Comparison of ENCODE assay signal across 31 cellular contexts in the genomic region with DNA sequence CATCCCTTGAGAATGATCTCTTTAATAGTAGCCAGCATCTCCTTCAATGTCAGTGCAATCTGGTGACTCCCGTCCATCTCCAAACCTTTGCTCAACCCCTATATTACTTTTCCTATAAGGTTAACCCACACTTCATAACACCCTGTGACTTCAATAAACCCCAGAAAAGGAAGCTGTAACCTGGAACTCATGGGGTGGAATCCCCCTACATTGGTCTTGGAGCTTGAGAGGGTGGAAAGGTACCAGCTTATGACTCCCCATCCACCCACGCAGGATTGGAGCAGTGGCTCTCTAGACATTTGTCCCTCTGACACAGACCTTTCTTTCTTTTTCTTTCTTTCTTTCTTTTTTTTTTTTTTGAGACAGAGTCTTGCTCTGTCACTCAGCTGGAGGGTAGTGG. TPM values are rescaled to one million over a fixed set of nuclear protein-coding genes. Genes with fewer than 3 reads are reported as not detected.
A peak's percentile ranks its signal among the peaks of the same experiment; 100 is the strongest.
DNase-seq lines count a peak whose midpoint lies in the region; ATAC-seq, FAIRE-seq and TF ChIP-seq lines count a peak whose summit lies in the region.
"Had no signal": no experiment of that assay in that cellular context is flagged by ENCODE, and none has a peak within 500 bp of the region (broad histone marks: within the 10 kb centered on the region; RNA-seq: fewer than 3 reads in every experiment).

No MANE protein-coding gene starts in this region.

- FAIRE-seq in HepG2 (lab: Jason Lieb, UNC) = no peak
- FAIRE-seq: GM12891 had no signal

- in situ Hi-C loops in HepG2 (cut with HindIII; ENCODE audit: extremely low pct_ligation_motif_present, low pct_unique_long_range_greater_than_20kb) = no loop called here

- POLR2A ChIA-PET in HepG2 (lab: Yijun Ruan, JAX) = interaction anchor here (0.9 to 2.4 kb wide), 2 partner anchors 32 to 91 kb away, joined by 4 to 9 read pairs; no protein-coding TSS in a partner anchor

- no peaks in the 10 kb centered on the region for H3K79me2 ChIP-seq in HepG2 (ENCODE audit: insufficient read depth, low read length)

- no peak overlapping the region for H2AFZ ChIP-seq in HepG2 (ENCODE audit: low read length)
- H2AFZ ChIP-seq: PC-9 had no signal

- peaks cover 4% of the 10 kb centered on the region for H3K27me3 Mint-ChIP-seq in T-helper 2 cell treated with Interferon-gamma antibody and Interleukin-4, amounts not matched to agents 5 μg/mL and 100 μg/mL, for 36 hours (ENCODE audit: low read depth)

- H3K36me3 Mint-ChIP-seq in T-helper 2 cell treated with Interferon-gamma antibody and Interleukin-4, amounts not matched to agents 5 μg/mL and 100 μg/mL, for 36 hours (ENCODE audit: low read depth) = no peaks in the 10 kb centered on the region
- H3K36me3 Mint-ChIP-seq: natural killer cell treated with Interleukin-12 subunit alpha and Interleukin-12 subunit beta and Interleukin-15 and Interleukin-18, amount 100 ng/mL, for 72 hours had no signal

- H3K4me2 ChIP-seq in HepG2 (ENCODE audit: low read depth, low read length) = peak overlapping the region; percentile 43; the same call in 1 of the 2 replicates
- H3K4me2 ChIP-seq: PC-9, SK-N-SH had no signal

- WGBS in HepG2 (ENCODE audit: low lambda C conversion rate) = 81% methylated on average over 2 of the region's 2 CpGs
- WGBS in right lobe of liver (ENCODE audit: insufficient coverage, low coverage, low lambda C conversion rate, missing lambda C conversion rate) = 89% methylated on average over 1 of the region's 2 CpGs

- no peaks in the 10 kb centered on the region for H3K36me3 ChIP-seq in HepG2 (replicated peaks in 1 of 2; ENCODE audit: control insufficient read depth in 1 of 2, insufficient read depth in 2 of 2, low read length in 2 of 2)
- no peaks in the 10 kb centered on the region for H3K36me3 ChIP-seq in right lobe of liver
- H3K36me3 ChIP-seq in WERI-Rb-1 = no peaks in the 10 kb centered on the region
- H3K36me3 ChIP-seq: BLaER1 treated with 17β-estradiol and CSF1 and Interleukin-3, amounts not matched to agents 10 nM and 100 nM had no signal

- CTCF ChIA-PET in HepG2 (lab: Yijun Ruan, JAX; ENCODE audit: low intra/inter-chr PET ratio, low total read pairs) = no interaction called here

- no peak overlapping the region for H3K4me3 Mint-ChIP-seq in T-helper 2 cell treated with Interferon-gamma antibody and Interleukin-4, amounts not matched to agents 5 μg/mL and 100 μg/mL, for 36 hours
- H3K4me3 Mint-ChIP-seq: activated CD4-positive, alpha-beta T cell treated with anti-CD3 and anti-CD28 coated beads, Interleukin-2, amount 10 ng/mL, durations not matched to agents 7 days and 5 days; H9; natural killer cell treated with Interleukin-12 subunit alpha and Interleukin-12 subunit beta and Interleukin-15 and Interleukin-18, amount 100 ng/mL, for 72 hours; T-helper 1 cell treated with Interleukin-12 subunit alpha and Interleukin-12 subunit beta and Interleukin-4 antibody, amounts not matched to agents 30 μg/mL and 1 μg/mL, for 36 hours had no signal

- TF ChIP-seq EP300 in HepG2 (IDR thresholded peaks at IDR 0.05; ENCODE audit: low read depth in 2 of 2, low read length in 2 of 2) (no peak), HepG2 (CRISPR knock-in tag; IDR thresholded peaks at IDR 0.05; ENCODE audit: borderline replicate concordance) (no peak)

- H3K4me1 Mint-ChIP-seq in T-helper 2 cell treated with Interferon-gamma antibody and Interleukin-4, amounts not matched to agents 5 μg/mL and 100 μg/mL, for 36 hours (ENCODE audit: low read depth) = peaks cover 28% of the 10 kb centered on the region

- no peak for TF ChIP-seq RAD21 in HepG2 (CRISPR knock-in tag; IDR thresholded peaks at IDR 0.05)

- no peaks in the 10 kb centered on the region for H3K9me3 Mint-ChIP-seq in T-helper 2 cell treated with Interferon-gamma antibody and Interleukin-4, amounts not matched to agents 5 μg/mL and 100 μg/mL, for 36 hours
- H3K9me3 Mint-ChIP-seq: activated CD4-positive, alpha-beta T cell treated with anti-CD3 and anti-CD28 coated beads, Interleukin-2, amount 10 ng/mL, durations not matched to agents 7 days and 5 days; H9; natural killer cell treated with Interleukin-12 subunit alpha and Interleukin-12 subunit beta and Interleukin-15 and Interleukin-18, amount 100 ng/mL, for 72 hours; T-helper 1 cell treated with Interleukin-12 subunit alpha and Interleukin-12 subunit beta and Interleukin-4 antibody, amounts not matched to agents 30 μg/mL and 1 μg/mL, for 36 hours had no signal

- ATAC-seq in HepG2 (peak; percentile 22; the same call in 2 of the 3 replicates), right lobe of liver (no peak), GM21515 (IDR thresholded peaks at IDR 0.05; ENCODE audit: unreplicated experiment) (no peak), GM21526 (IDR thresholded peaks at IDR 0.05; ENCODE audit: low FRiP score, unreplicated experiment) (no peak)
- ATAC-seq: Right ventricle myocardium inferior had no signal

- intact Hi-C loops in HepG2 (cut with micrococcal nuclease; ENCODE audit: unreplicated experiment) (no loop called here), right lobe of liver (cut with DNase I) (loop anchor here in 1 of 2 donors (10.0 kb wide), 1 partner anchor 116 kb away; no protein-coding TSS in a partner anchor)

- no peak overlapping the region for H3K27ac Mint-ChIP-seq in T-helper 2 cell treated with Interferon-gamma antibody and Interleukin-4, amounts not matched to agents 5 μg/mL and 100 μg/mL, for 36 hours
- H3K27ac Mint-ChIP-seq: activated CD4-positive, alpha-beta T cell treated with anti-CD3 and anti-CD28 coated beads, Interleukin-2, amount 10 ng/mL, durations not matched to agents 7 days and 5 days; T-helper 1 cell treated with Interleukin-12 subunit alpha and Interleukin-12 subunit beta and Interleukin-4 antibody, amounts not matched to agents 30 μg/mL and 1 μg/mL, for 36 hours had no signal

- TF ChIP-seq CTCF in HepG2 (CRISPR knock-in tag; IDR thresholded peaks at IDR 0.05) (no peak), right lobe of liver (IDR thresholded peaks at IDR 0.05) (no peak), WERI-Rb-1 (IDR thresholded peaks at IDR 0.05; ENCODE audit: low read depth, low read length) (no peak)

- H3K9ac ChIP-seq in HepG2 (ENCODE audit: insufficient read depth, low read depth, low read length) = no peak overlapping the region
- H3K9ac ChIP-seq: BLaER1 treated with 17β-estradiol and CSF1 and Interleukin-3, amounts not matched to agents 10 nM and 100 nM; SK-N-SH had no signal

- no peaks in the 10 kb centered on the region for H4K20me1 ChIP-seq in HepG2 (ENCODE audit: insufficient read depth, low read length)
- H4K20me1 ChIP-seq: BLaER1 treated with 17β-estradiol and CSF1 and Interleukin-3, amounts not matched to agents 10 nM and 100 nM had no signal

- no TSS peak for BruUV-seq in HepG2 (replicated peaks; lab: Mats Ljungman, UMichigan)

- peak; percentile 33 for DNase-seq in T-helper 2 cell treated with Interferon-gamma antibody and Interleukin-4, amounts not matched to agents 5 μg/mL and 100 μg/mL, for 36 hours (ENCODE audit: low spot score)
- DNase-seq in T-helper 2 cell (no peak), HepG2 (ENCODE audit: low spot score) (no peak), right lobe of liver (no peak), WERI-Rb-1 (no peak)
- peak; percentile 8 for DNase-seq in stimulated activated CD4-positive, alpha-beta T cell treated with anti-CD3 and anti-CD28 coated beads, Interleukin-4, amount 100 ng/mL, for 24 hours
- DNase-seq: activated CD4-positive, alpha-beta T cell treated with anti-CD3 and anti-CD28 coated beads, Interleukin-2, amount 10 ng/mL, durations not matched to agents 7 days and 5 days; activated CD8-positive, alpha-beta memory T cell treated with anti-CD3 and anti-CD28 coated beads, Interleukin-2, amount 50 U/mL, for 4 hours; caudate nucleus; effector memory CD4-positive, alpha-beta T cell; H9; hypothalamus; Kasumi-1; mucosa of descending colon; NCI-H1436 treated with DMSO at 0.1 percent for 48 hours; NCI-H2081 treated with DMSO at 0.1 percent for 48 hours; NCI-H345; NCI-H69; PC-9; SK-N-SH; substantia nigra had no signal

- H3K4me3 ChIP-seq in HepG2 (replicated peaks in 1 of 3; ENCODE audit: insufficient read depth in 1 of 3, low read depth in 2 of 3, low read length in 3 of 3) (no peak overlapping the region), right lobe of liver (no peak overlapping the region), WERI-Rb-1 (ENCODE audit: low read depth, low read length) (no peak overlapping the region)
- H3K4me3 ChIP-seq: BLaER1 treated with 17β-estradiol and CSF1 and Interleukin-3, amounts not matched to agents 10 nM and 100 nM; coronary artery; lung; mucosa of descending colon; PC-9 had no signal

- TF ChIP-seq POLR2A in HepG2 (IDR thresholded peaks at IDR 0.05; ENCODE audit: insufficient read depth in 1 of 2, low read depth in 2 of 2, low read length in 2 of 2) = no peak
- TF ChIP-seq POLR2A in right lobe of liver (IDR thresholded peaks at IDR 0.05) = no peak

- H3K4me1 ChIP-seq in HepG2 (ENCODE audit: insufficient read depth, low read length) (peaks cover 42% of the 10 kb centered on the region), right lobe of liver (no peaks in the 10 kb centered on the region)

- H3K27me3 ChIP-seq in HepG2 (ENCODE audit: control insufficient read depth in 1 of 2, insufficient read depth in 2 of 2, low read length in 2 of 2) = peaks cover 0 to 2% of the 10 kb centered on the region in 2 experiments; a peak in 1 of 5 replicates
- H3K27me3 ChIP-seq in right lobe of liver = no peaks in the 10 kb centered on the region
- peaks cover 85% of the 10 kb centered on the region for H3K27me3 ChIP-seq in WERI-Rb-1 (ENCODE audit: insufficient read depth, low read depth, severe bottlenecking)
- H3K27me3 ChIP-seq: BLaER1 treated with 17β-estradiol and CSF1 and Interleukin-3, amounts not matched to agents 10 nM and 100 nM had no signal

- H3K27ac ChIP-seq in HepG2 (ENCODE audit: extremely low read length, insufficient read depth, low read length) = no peak overlapping the region
- H3K27ac ChIP-seq in right lobe of liver = no peak overlapping the region
- no peak overlapping the region for H3K27ac ChIP-seq in WERI-Rb-1
- H3K27ac ChIP-seq: 22Rv1, coronary artery, PC-9 had no signal

- no peaks in the 10 kb centered on the region for H3K9me3 ChIP-seq in HepG2 (ENCODE audit: low read length)
- no peaks in the 10 kb centered on the region for H3K9me3 ChIP-seq in right lobe of liver
- H3K9me3 ChIP-seq in WERI-Rb-1 (ENCODE audit: severe bottlenecking) = peaks cover 5% of the 10 kb centered on the region
- H3K9me3 ChIP-seq: BLaER1 treated with 17β-estradiol and CSF1 and Interleukin-3, amounts not matched to agents 10 nM and 100 nM; mucosa of descending colon; SK-N-SH had no signal

RNA-seq across cellular contexts. Expression of gene ZFR, which starts 54.7 kb away (rescaled TPM):
- total RNA-seq in HepG2 (2016; rRNA removed; fragmentation: Illumina TruSeq; extraction: Trizol) (89.0 and 139 TPM in 2 replicates), right lobe of liver (10 to 100 TPM; 19.8 to 36.8 (median 25.8) TPM)
- 22.0 and 24.1 TPM in 2 replicates for total RNA-seq in HepG2 (2016; cell fraction: cytosol; rRNA removed; fragmentation: Illumina TruSeq; extraction: Trizol; ENCODE audit: low read depth)
- 87.3 and 135 TPM in 2 replicates for total RNA-seq in HepG2 (2016; cell fraction: insoluble cytoplasmic fraction; rRNA removed; fragmentation: Illumina TruSeq; extraction: Trizol)
- 38.7 and 46.1 TPM in 2 replicates for total RNA-seq in HepG2 (2016; cell fraction: membrane; rRNA removed; fragmentation: Illumina TruSeq; extraction: Trizol)
- 78.3 and 83.8 TPM in 2 replicates for total RNA-seq in HepG2 (2016; cell fraction: nucleus; rRNA removed; fragmentation: Illumina TruSeq; extraction: Trizol)
- polyA plus RNA-seq in HepG2 (2011; rRNA removed) = 77.1 and 92.8 TPM in 2 replicates
- polyA plus RNA-seq in HepG2 (2011; cell fraction: cytosol; rRNA removed) = 59.0 and 61.6 TPM in 2 replicates
- polyA plus RNA-seq in HepG2 (2011; cell fraction: nucleus; rRNA removed) = 51.2 and 56.7 TPM in 2 replicates
- polyA plus RNA-seq in HepG2 (2012) = 42.8 and 59.8 TPM in 2 replicates
- polyA plus RNA-seq in HepG2 (2016; cell fraction: cytosol; fragmentation: Illumina TruSeq; extraction: Trizol; ENCODE audit: low read depth) = 4.2 and 5.3 TPM in 2 replicates
- 105 and 109 TPM in 2 replicates for polyA plus RNA-seq in HepG2 (2016; cell fraction: insoluble cytoplasmic fraction; fragmentation: Illumina TruSeq; extraction: Trizol; ENCODE audit: low read depth)
- polyA plus RNA-seq in HepG2 (2016; cell fraction: membrane; fragmentation: Illumina TruSeq; extraction: Trizol; ENCODE audit: low read depth) = 14.8 and 18.1 TPM in 2 replicates
- 89.8 and 90.3 TPM in 2 replicates for polyA plus RNA-seq in HepG2 (2016; cell fraction: nucleus; fragmentation: Illumina TruSeq; extraction: Trizol; ENCODE audit: insufficient read depth, low read depth)
- polyA minus RNA-seq in HepG2 (2011; rRNA and poly(A)+ RNA removed; ENCODE audit: low replicate concordance) = 293 and 343 TPM in 2 replicates
- polyA minus RNA-seq in HepG2 (2011; cell fraction: cytosol; rRNA and poly(A)+ RNA removed) = 57.4 and 58.9 TPM in 2 replicates
- 77.6 and 92.6 TPM in 2 replicates for polyA minus RNA-seq in HepG2 (2011; cell fraction: nucleus; rRNA and poly(A)+ RNA removed)

Comparison
In these comparisons a context has a peak if more than half of its experiments do, and no peak if none do; other contexts are left out.
1. DNase-seq: peak in T-helper 2 cell treated with Interferon-gamma antibody and Interleukin-4, amounts not matched to agents 5 μg/mL and 100 μg/mL, for 36 hours (single experiment) and stimulated activated CD4-positive, alpha-beta T cell treated with anti-CD3 and anti-CD28 coated beads, Interleukin-4, amount 100 ng/mL, for 24 hours (single experiment); none in T-helper 2 cell (0 of 5), HepG2 (single experiment), right lobe of liver (0 of 3) and WERI-Rb-1 (single experiment).